8 cellular contexts compared by ENCODE assay signal in genomic region chr5:169583424-169584215, GRCh38. TPM values are rescaled to one million over a fixed set of nuclear protein-coding genes. Genes with fewer than 3 reads are reported as not detected.
A peak's percentile ranks its signal among the peaks of the same experiment; 100 is the strongest.
DNase-seq lines count a peak whose midpoint lies in the region; ATAC-seq and TF ChIP-seq lines count a peak whose summit lies in the region.

A gene with protein sequence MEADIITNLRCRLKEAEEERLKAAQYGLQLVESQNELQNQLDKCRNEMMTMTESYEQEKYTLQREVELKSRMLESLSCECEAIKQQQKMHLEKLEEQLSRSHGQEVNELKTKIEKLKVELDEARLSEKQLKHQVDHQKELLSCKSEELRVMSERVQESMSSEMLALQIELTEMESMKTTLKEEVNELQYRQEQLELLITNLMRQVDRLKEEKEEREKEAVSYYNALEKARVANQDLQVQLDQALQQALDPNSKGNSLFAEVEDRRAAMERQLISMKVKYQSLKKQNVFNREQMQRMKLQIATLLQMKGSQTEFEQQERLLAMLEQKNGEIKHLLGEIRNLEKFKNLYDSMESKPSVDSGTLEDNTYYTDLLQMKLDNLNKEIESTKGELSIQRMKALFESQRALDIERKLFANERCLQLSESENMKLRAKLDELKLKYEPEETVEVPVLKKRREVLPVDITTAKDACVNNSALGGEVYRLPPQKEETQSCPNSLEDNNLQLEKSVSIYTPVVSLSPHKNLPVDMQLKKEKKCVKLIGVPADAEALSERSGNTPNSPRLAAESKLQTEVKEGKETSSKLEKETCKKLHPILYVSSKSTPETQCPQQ (plus strand): TSS chr5:169583773. CDS start chr5:169588417, 4,644 bp downstream.

- DNase-seq in BE2C (peak; percentile 96), GM19240 (ENCODE audit: insufficient read length, low spot score) (peak; percentile 47), NCI-H526 (lab: John Stamatoyannopoulos, UW) (peak; percentile 86 to 94), colonic mucosa (peak; percentile 97)
- peak; percentile 96 for DNase-seq in activated CD4-positive, alpha-beta T cell treated with anti-CD3 and anti-CD28 coated beads for 48 hours
- peak; percentile 85 to 91 for DNase-seq in stimulated activated CD4-positive, alpha-beta T cell treated with anti-CD3 and anti-CD28 coated beads, Interleukin-1b, Interleukin-23, amount 100 ng/mL, for 4 hours (ENCODE audit: low read depth in 2 of 2)

- peaks cover 4% of the 10 kb centered on the region for H3K36me3 ChIP-seq in BE2C
- no peaks in the 10 kb centered on the region for H3K36me3 ChIP-seq in colonic mucosa

- H3K4me3 ChIP-seq in BE2C (ENCODE audit: low read depth, low read length) (peak within 1 kb of the TSS; percentile 84), colonic mucosa (peak within 1 kb of the TSS; percentile 86)

- H3K27me3 ChIP-seq in BE2C: no peaks in the 10 kb centered on the region
- no peaks in the 10 kb centered on the region for H3K27me3 ChIP-seq in colonic mucosa
- no peaks in the 10 kb centered on the region for H3K27me3 ChIP-seq in layer of hippocampus (ENCODE audit: control insufficient read depth, insufficient read depth, low read length)

- ATAC-seq in HG03460 (IDR thresholded peaks at IDR 0.05; ENCODE audit: unreplicated experiment): peak; percentile 96

- H3K9ac ChIP-seq in colonic mucosa (ENCODE audit: low read depth in 2 of 2, low read length in 2 of 2): peak within 1 kb of the TSS; percentile 77 to 78

- no peak for TF ChIP-seq CTCF in BE2C (IDR thresholded peaks at IDR 0.05; ENCODE audit: low read depth, low read length)
- TF ChIP-seq CTCF in colonic mucosa (IDR thresholded peaks at IDR 0.05): no peak

- H3K9me3 ChIP-seq in BE2C (no peaks in the 10 kb centered on the region), colonic mucosa (no peaks in the 10 kb centered on the region)

- intact Hi-C loops in colonic mucosa (cut with DNase I): loop anchor here (10.0 kb wide), 1 partner anchor 899 kb away; no protein-coding TSS in a partner anchor

- H3K4me1 ChIP-seq in BE2C (peaks cover 6% of the 10 kb centered on the region), colonic mucosa (no peaks in the 10 kb centered on the region)

- peak within 1 kb of the TSS; percentile 58 for H3K27ac ChIP-seq in colonic mucosa
- H3K27ac ChIP-seq in layer of hippocampus (ENCODE audit: low read depth, low read length): peak within 1 kb of the TSS; percentile 54

RNA-seq across cellular contexts. Expression of the gene that starts here (rescaled TPM):
- polyA plus RNA-seq in BE2C (2012; ENCODE audit: insufficient read depth, insufficient read length, low read depth): 10.4 TPM
- 10 to 100 TPM in 1 of 2 donors, 1 to 10 TPM in 1; 8.0 to 13.7 TPM for total RNA-seq in colonic mucosa

Comparison
In these comparisons a context has a peak if more than half of its experiments do, and no peak if none do; other contexts are left out.
1. Peak in every context shown above with its lines: DNase-seq, ATAC-seq, H3K4me3 ChIP-seq and H3K27ac ChIP-seq.
2. DNase-seq: peak in every context shown above with its lines; median percentile 97 in colonic mucosa; 96 in BE2C; 96 in activated CD4-positive, alpha-beta T cell treated with anti-CD3 and anti-CD28 coated beads for 48 hours; 90 in NCI-H526; 88 in stimulated activated CD4-positive, alpha-beta T cell treated with anti-CD3 and anti-CD28 coated beads, Interleukin-1b, Interleukin-23, amount 100 ng/mL, for 4 hours; 47 in GM19240.